ENCODE assay signal across 26 cellular contexts in genomic region chr1:31417148-31417547, GRCh38. TPM values are rescaled to one million over a fixed set of nuclear protein-coding genes. Genes with fewer than 3 reads are reported as not detected.
A peak's percentile ranks its signal among the peaks of the same experiment; 100 is the strongest.
DNase-seq lines count a peak whose midpoint lies in the region; ATAC-seq and TF ChIP-seq lines count a peak whose summit lies in the region.
"Had no signal": no experiment of that assay in that cellular context is flagged by ENCODE, and none has a peak within 500 bp of the region (broad histone marks: within the 10 kb centered on the region; RNA-seq: fewer than 3 reads in every experiment).

No MANE protein-coding gene starts in this region.

- TF ChIP-seq CTCF in brain (conservative IDR thresholded peaks at IDR 0.05) (no peak), liver (IDR thresholded peaks at IDR 0.05; ENCODE audit: low read depth, low read length, missing input control) (no peak), type B pancreatic cell (conservative IDR thresholded peaks at IDR 0.05) (no peak)

- no peak for TF ChIP-seq EP300 in Ishikawa (IDR thresholded peaks at IDR 0.05; ENCODE audit: borderline replicate concordance)

- DNase-seq in type B pancreatic cell (ENCODE audit: extremely low spot score, unreplicated experiment): no peak
- no peak for DNase-seq in stimulated activated naive CD8-positive, alpha-beta T cell treated with anti-CD3 and anti-CD28 coated beads, Interleukin-15, Interleukin-2, amounts not matched to agents 100 U/mL and 50 U/mL, for 24 hours
- DNase-seq in stimulated activated CD4-positive, alpha-beta T cell treated with anti-CD3 and anti-CD28 coated beads, Interleukin-4, amount 100 ng/mL, for 24 hours: no peak
- DNase-seq: activated CD4-positive, CD25-positive, alpha-beta regulatory T cell treated with anti-CD3 and anti-CD28 coated beads, Interleukin-2, amount 50 U/mL, for 72 hours; activated CD8-positive, alpha-beta T cell treated with anti-CD3 and anti-CD28 coated beads for 36 hours; activated effector memory CD4-positive, alpha-beta T cell treated with Interleukin-2 at 50 U/mL for 16 hours; activated naive CD8-positive, alpha-beta T cell treated with anti-CD3 and anti-CD28 coated beads for 36 hours; CD4-positive, CD25-positive, alpha-beta regulatory T cell; EL; GOT3; hippocampal formation; left lung; naive B cell; NCI-H1417; NCI-H2029 treated with DMSO at 0.1 percent for 48 hours; NCI-H69; spleen; substantia nigra; T-helper 1 cell; upper lobe of right lung had no signal

- H3K4me3 Mint-ChIP-seq in brain: peak overlapping the region in 1 of 5 experiments; percentile 64
- H3K4me3 Mint-ChIP-seq in type B pancreatic cell: peak overlapping the region; percentile 70
- H3K4me3 Mint-ChIP-seq: activated CD8-positive, alpha-beta T cell treated with anti-CD3 and anti-CD28 coated beads for 36 hours; activated naive CD8-positive, alpha-beta T cell treated with anti-CD3 and anti-CD28 coated beads for 36 hours; mesothelial cell of epicardium; naive B cell; stimulated activated effector memory CD8-positive, alpha-beta T cell treated with anti-CD3 and anti-CD28 coated beads, Interleukin-12 subunit alpha, Interleukin-12 subunit beta, amount 100 ng/mL, for 72 hours had no signal

- H3K9me3 Mint-ChIP-seq in brain: peaks cover 0 to 3% (median 0%) of the 10 kb centered on the region in 5 experiments
- H3K9me3 Mint-ChIP-seq in type B pancreatic cell: no peaks in the 10 kb centered on the region
- H3K9me3 Mint-ChIP-seq: activated CD8-positive, alpha-beta T cell treated with anti-CD3 and anti-CD28 coated beads for 36 hours; activated naive CD8-positive, alpha-beta T cell treated with anti-CD3 and anti-CD28 coated beads for 36 hours; mesothelial cell of epicardium; naive B cell; stimulated activated effector memory CD8-positive, alpha-beta T cell treated with anti-CD3 and anti-CD28 coated beads, Interleukin-12 subunit alpha, Interleukin-12 subunit beta, amount 100 ng/mL, for 72 hours had no signal

- H3K27ac Mint-ChIP-seq in brain: peak overlapping the region in 4 of 5 experiments; percentile 5 to 51 (median 47)
- H3K27ac Mint-ChIP-seq in type B pancreatic cell: peak overlapping the region; percentile 31
- H3K27ac Mint-ChIP-seq: activated CD8-positive, alpha-beta T cell treated with anti-CD3 and anti-CD28 coated beads for 36 hours; activated naive CD8-positive, alpha-beta T cell treated with anti-CD3 and anti-CD28 coated beads for 36 hours; CD4-positive, CD25-positive, alpha-beta regulatory T cell; mesothelial cell of epicardium; naive B cell; stimulated activated effector memory CD8-positive, alpha-beta T cell treated with anti-CD3 and anti-CD28 coated beads, Interleukin-12 subunit alpha, Interleukin-12 subunit beta, amount 100 ng/mL, for 72 hours had no signal

- H3K9ac ChIP-seq in liver (ENCODE audit: low read depth in 1 of 2, low read length in 2 of 2): peak overlapping the region in 1 of 2 donors; percentile 41

- no peaks in the 10 kb centered on the region for H3K27me3 ChIP-seq in liver (ENCODE audit: control insufficient read depth in 4 of 4, insufficient read depth in 4 of 4, low read length in 3 of 4)

- peak overlapping the region; percentile 86 to 96 for H3K27ac ChIP-seq in liver (ENCODE audit: low read depth in 1 of 2, low read length in 2 of 2)
- H3K27ac ChIP-seq: left lung, spleen, upper lobe of right lung had no signal

- H3K9me3 ChIP-seq in liver (ENCODE audit: control insufficient read depth in 4 of 4, low read length in 3 of 4): no peaks in the 10 kb centered on the region
- H3K9me3 ChIP-seq: left lung, spleen, upper lobe of right lung had no signal

- ATAC-seq in stimulated activated naive CD8-positive, alpha-beta T cell treated with anti-CD3 and anti-CD28 coated beads, Interleukin-15, Interleukin-2, amounts not matched to agents 100 U/mL and 50 U/mL, for 24 hours: no peak
- ATAC-seq in GM21786 (IDR thresholded peaks at IDR 0.05; ENCODE audit: unreplicated experiment): no peak
- ATAC-seq: activated CD8-positive, alpha-beta T cell treated with anti-CD3 and anti-CD28 coated beads for 36 hours; left lung; stimulated activated effector memory CD8-positive, alpha-beta T cell treated with anti-CD3 and anti-CD28 coated beads, Interleukin-12 subunit alpha, Interleukin-12 subunit beta, amount 100 ng/mL, for 72 hours; upper lobe of right lung had no signal

- H3K36me3 ChIP-seq in liver (ENCODE audit: control insufficient read depth in 4 of 4, insufficient read depth in 3 of 4, low read depth in 1 of 4, low read length in 3 of 4): no peaks in the 10 kb centered on the region
- H3K36me3 ChIP-seq: left lung, spleen, upper lobe of right lung had no signal

- H3K4me1 Mint-ChIP-seq in brain (peaks cover 56% of the 10 kb centered on the region), type B pancreatic cell (ENCODE audit: unreplicated experiment) (peaks cover 33% of the 10 kb centered on the region)

- H3K36me3 Mint-ChIP-seq in brain: no peaks in the 10 kb centered on the region
- peaks cover 7% of the 10 kb centered on the region for H3K36me3 Mint-ChIP-seq in type B pancreatic cell
- H3K36me3 Mint-ChIP-seq: activated naive CD8-positive, alpha-beta T cell treated with anti-CD3 and anti-CD28 coated beads for 36 hours; CD4-positive, CD25-positive, alpha-beta regulatory T cell; mesothelial cell of epicardium; stimulated activated effector memory CD8-positive, alpha-beta T cell treated with anti-CD3 and anti-CD28 coated beads, Interleukin-12 subunit alpha, Interleukin-12 subunit beta, amount 100 ng/mL, for 72 hours had no signal

- 37% methylated on average over 3 of the region's 3 CpGs for WGBS in liver

- peaks cover 12 to 50% (median 30%) of the 10 kb centered on the region in 4 donors for H3K4me1 ChIP-seq in liver (ENCODE audit: control insufficient read depth in 4 of 4, insufficient read depth in 4 of 4, low read length in 3 of 4)

- TF ChIP-seq RAD21 in Ishikawa (IDR thresholded peaks at IDR 0.05; ENCODE audit: low read depth) (no peak), liver (IDR thresholded peaks at IDR 0.05) (peak in 1 of 2 donors; percentile 35)

- H3K4me3 ChIP-seq in liver (ENCODE audit: low read depth in 1 of 3, low read length in 3 of 3): no peak overlapping the region
- H3K4me3 ChIP-seq: left lung, spleen, upper lobe of right lung had no signal

- H3K27me3 Mint-ChIP-seq in brain (peaks cover 7% of the 10 kb centered on the region), type B pancreatic cell (peaks cover 9% of the 10 kb centered on the region)

TF ChIP-seq in Ishikawa, 13 proteins besides CTCF, POLR2A, EP300 and RAD21:
- TF ChIP-seq CREB1 (IDR thresholded peaks at IDR 0.05; ENCODE audit: low read depth) (no peak), TAF1 (IDR thresholded peaks at IDR 0.05; ENCODE audit: low read depth) (no peak), MAX (IDR thresholded peaks at IDR 0.05) (no peak), EGR1 (IDR thresholded peaks at IDR 0.05) (no peak), CEBPB (IDR thresholded peaks at IDR 0.05) (peak; percentile 57; the same call in 1 of the 2 replicates), TCF12 (IDR thresholded peaks at IDR 0.05; ENCODE audit: low read depth) (no peak)

TF ChIP-seq in liver, 16 proteins besides CTCF, POLR2A, EP300 and RAD21 (continues in another document):
- TF ChIP-seq, protein P1, sequence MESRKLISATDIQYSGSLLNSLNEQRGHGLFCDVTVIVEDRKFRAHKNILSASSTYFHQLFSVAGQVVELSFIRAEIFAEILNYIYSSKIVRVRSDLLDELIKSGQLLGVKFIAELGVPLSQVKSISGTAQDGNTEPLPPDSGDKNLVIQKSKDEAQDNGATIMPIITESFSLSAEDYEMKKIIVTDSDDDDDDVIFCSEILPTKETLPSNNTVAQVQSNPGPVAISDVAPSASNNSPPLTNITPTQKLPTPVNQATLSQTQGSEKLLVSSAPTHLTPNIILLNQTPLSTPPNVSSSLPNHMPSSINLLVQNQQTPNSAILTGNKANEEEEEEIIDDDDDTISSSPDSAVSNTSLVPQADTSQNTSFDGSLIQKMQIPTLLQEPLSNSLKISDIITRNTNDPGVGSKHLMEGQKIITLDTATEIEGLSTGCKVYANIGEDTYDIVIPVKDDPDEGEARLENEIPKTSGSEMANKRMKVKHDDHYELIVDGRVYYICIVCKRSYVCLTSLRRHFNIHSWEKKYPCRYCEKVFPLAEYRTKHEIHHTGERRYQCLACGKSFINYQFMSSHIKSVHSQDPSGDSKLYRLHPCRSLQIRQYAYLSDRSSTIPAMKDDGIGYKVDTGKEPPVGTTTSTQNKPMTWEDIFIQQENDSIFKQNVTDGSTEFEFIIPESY (IDR thresholded peaks at IDR 0.05): peak; percentile 82
- TF ChIP-seq GABPA (IDR thresholded peaks at IDR 0.05 in 1 of 2, conservative IDR thresholded peaks at IDR 0.05 in 1 of 2): peak in 1 of 2 donors; percentile 76
- peak; percentile 97 for TF ChIP-seq SP1 (IDR thresholded peaks at IDR 0.05)
- peak; percentile 94 for TF ChIP-seq NR2F2 (IDR thresholded peaks at IDR 0.05)
- peak; percentile 98 for TF ChIP-seq MAX (IDR thresholded peaks at IDR 0.05)
- TF ChIP-seq FOXA2 (IDR thresholded peaks at IDR 0.05): peak; percentile 79
- peak; percentile 99 for TF ChIP-seq HNF4G (IDR thresholded peaks at IDR 0.05)
- peak; percentile 99 to 100 for TF ChIP-seq RXRA (IDR thresholded peaks at IDR 0.05)
- no peak for TF ChIP-seq TAF1 (conservative IDR thresholded peaks at IDR 0.05)
- peak in 1 of 2 donors; percentile 90 for TF ChIP-seq EGR1 (IDR thresholded peaks at IDR 0.05; ENCODE audit: low read depth in 2 of 2)

RNA-seq across cellular contexts. Expression of gene SERINC2, which starts 4.1 kb away (rescaled TPM):
- polyA plus RNA-seq in brain (ENCODE audit: insufficient read depth, low read depth, low replicate concordance) (64.8 TPM), liver (10 to 100 TPM; 49.6 to 66.4 TPM)
- total RNA-seq in liver (10 to 100 TPM in 1 of 2 donors, 1 to 10 TPM in 1; 4.9 to 27.8 TPM), type B pancreatic cell (ENCODE audit: low replicate concordance) (77.7 and 118 TPM in 2 replicates)
- total RNA-seq: CD4-positive, CD25-positive, alpha-beta regulatory T cell had no signal

RNA-seq across cellular contexts. Expression of gene FABP3, which starts 44.3 kb away (rescaled TPM):
- polyA plus RNA-seq in brain (ENCODE audit: insufficient read depth, low read depth, low replicate concordance) (42.1 TPM), liver (1 to 10 TPM; 2.8 to 6.1 TPM)
- total RNA-seq in liver (10 to 100 TPM in 1 of 2 donors, 1 to 10 TPM in 1; 4.2 to 28.2 TPM), type B pancreatic cell (ENCODE audit: low replicate concordance) (16.4 and 18.8 TPM in 2 replicates)
- total RNA-seq: activated naive CD8-positive, alpha-beta T cell treated with anti-CD3 and anti-CD28 coated beads for 36 hours; CD4-positive, CD25-positive, alpha-beta regulatory T cell had no signal
- polyA plus RNA-seq: CD4-positive, CD25-positive, alpha-beta regulatory T cell had no signal
